12 cellular contexts compared by ENCODE assay signal in the genomic region with DNA sequence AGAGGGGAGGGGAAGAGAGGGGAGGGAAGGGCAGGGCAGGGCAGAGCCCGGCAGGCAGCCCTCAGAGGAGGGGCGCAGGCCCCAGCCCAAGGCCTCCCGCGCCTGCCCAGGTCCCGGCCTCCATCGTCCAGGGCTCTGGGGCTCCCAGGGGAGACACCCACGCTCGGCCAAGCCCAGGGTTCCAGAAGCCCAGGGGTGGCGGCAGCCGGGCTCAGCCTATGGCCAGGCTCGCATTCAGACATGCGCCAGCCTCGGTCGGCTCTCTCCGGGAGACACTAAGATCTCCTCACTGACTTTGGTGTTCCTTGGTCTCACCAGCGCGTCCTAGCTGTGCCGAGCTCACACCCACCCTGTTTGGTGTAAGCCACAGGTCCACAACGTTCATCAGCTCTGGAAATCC. TPM values are rescaled to one million over a fixed set of nuclear protein-coding genes. Genes with fewer than 3 reads are reported as not detected.
DNase-seq lines count a peak whose midpoint lies in the region; FAIRE-seq and TF ChIP-seq lines count a peak whose summit lies in the region.
"Had no signal": no experiment of that assay in that cellular context is flagged by ENCODE, and none has a peak within 500 bp of the region (broad histone marks: within the 10 kb centered on the region; RNA-seq: fewer than 3 reads in every experiment).

No MANE protein-coding gene starts in this region.

- FAIRE-seq in H1 (lab: Jason Lieb, UNC), result no peak
- FAIRE-seq: GM12878 had no signal

- no peak for TF ChIP-seq RAD21 in H1 (IDR thresholded peaks at IDR 0.05 in 1 of 2, conservative IDR thresholded peaks at IDR 0.05 in 1 of 2; ENCODE audit: low read depth in 2 of 2, low read length in 2 of 2)

- H3K4me3 ChIP-seq in H1 (ENCODE audit: extremely low read depth in 1 of 4, insufficient read depth in 2 of 4, low read depth in 3 of 4, low read length in 4 of 4) (no peak overlapping the region), trophoblast cell (ENCODE audit: low read depth, low read length) (no peak overlapping the region)
- H3K4me3 ChIP-seq: body of pancreas, GM12878 had no signal

- H3K18ac ChIP-seq in H1 (ENCODE audit: extremely low read depth, low read length) (no peak overlapping the region), trophoblast cell (ENCODE audit: low read length) (no peak overlapping the region)

- no peak overlapping the region for H4K5ac ChIP-seq in H1 (ENCODE audit: insufficient read length, low read depth, low read length)

- H2AFZ ChIP-seq in H1 (ENCODE audit: low read length), result no peak overlapping the region
- H2AFZ ChIP-seq in trophoblast cell (ENCODE audit: insufficient read depth, low read length, poor library complexity), result no peak overlapping the region

- H4K12ac ChIP-seq in trophoblast cell (ENCODE audit: low read depth, low read length), result no peak overlapping the region

- peaks cover 22% of the 10 kb centered on the region for H3K27me3 Mint-ChIP-seq in T-helper 1 cell treated with Interleukin-12 subunit alpha and Interleukin-12 subunit beta and Interleukin-4 antibody, amounts not matched to agents 30 μg/mL and 1 μg/mL, for 36 hours (ENCODE audit: low read depth)

- no peak for TF ChIP-seq CTCF in H1 (IDR thresholded peaks at IDR 0.05; ENCODE audit: control extremely low read depth in 1 of 3, insufficient read depth in 1 of 3, low read depth in 1 of 3, low read length in 3 of 3)

- H3K36me3 ChIP-seq in H1 (ENCODE audit: control insufficient read depth in 2 of 4, insufficient read depth in 4 of 4, low read length in 3 of 4) (no peaks in the 10 kb centered on the region; a peak in 1 of 8 replicates), trophoblast cell (ENCODE audit: control insufficient read depth in 1 of 2, insufficient read depth in 2 of 2, low read length in 2 of 2) (no peaks in the 10 kb centered on the region)

- H3K4me1 Mint-ChIP-seq in T-helper 1 cell treated with Interleukin-12 subunit alpha and Interleukin-12 subunit beta and Interleukin-4 antibody, amounts not matched to agents 30 μg/mL and 1 μg/mL, for 36 hours (ENCODE audit: low read depth), result peaks cover 2% of the 10 kb centered on the region

- H3K79me1 ChIP-seq in H1 (ENCODE audit: low read depth, low read length) (no peaks in the 10 kb centered on the region), trophoblast cell (ENCODE audit: low read length) (peaks cover 42% of the 10 kb centered on the region)

- no peak overlapping the region for H3K27ac ChIP-seq in H1 (ENCODE audit: low read depth, low read length)
- no peak overlapping the region for H3K27ac ChIP-seq in trophoblast cell (ENCODE audit: low read depth, low read length)

- H3K4me1 ChIP-seq in H1 (replicated peaks in 1 of 4; ENCODE audit: control insufficient read depth in 3 of 4, insufficient read depth in 4 of 4, low read length in 3 of 4) (peaks cover 0 to 43% (median 27%) of the 10 kb centered on the region in 4 experiments; a peak in 6 of 7 replicates), trophoblast cell (ENCODE audit: control insufficient read depth in 1 of 2, insufficient read depth in 2 of 2, low read length in 2 of 2) (peaks cover 45 to 48% of the 10 kb centered on the region in 2 experiments)

- no peak overlapping the region for H3K4me2 ChIP-seq in H1 (ENCODE audit: insufficient read depth in 1 of 2, low read depth in 2 of 2, low read length in 2 of 2)
- no peak overlapping the region for H3K4me2 ChIP-seq in trophoblast cell (ENCODE audit: low read length)

- no peaks in the 10 kb centered on the region for H3K79me2 ChIP-seq in H1 (ENCODE audit: control insufficient read depth in 1 of 2, insufficient read depth in 2 of 2, low read length in 2 of 2)
- peaks cover 11% of the 10 kb centered on the region for H3K79me2 ChIP-seq in trophoblast cell (ENCODE audit: control insufficient read depth, insufficient read depth, low read length, poor library complexity)

- no peak overlapping the region for H3K23ac ChIP-seq in H1 (ENCODE audit: insufficient read length)
- no peak overlapping the region for H3K23ac ChIP-seq in trophoblast cell (ENCODE audit: low read length)

- no peak overlapping the region for H3K14ac ChIP-seq in H1 (ENCODE audit: insufficient read length)
- no peak overlapping the region for H3K14ac ChIP-seq in trophoblast cell (ENCODE audit: low read length)

- H2BK20ac ChIP-seq in H1 (ENCODE audit: low read length), result 0 out of 2 replicates have a peak overlapping the region, but pooled peaks have one; percentile 3

- no peak overlapping the region for H2BK12ac ChIP-seq in H1 (ENCODE audit: low read depth, low read length)
- H2BK12ac ChIP-seq in trophoblast cell (ENCODE audit: low read length), result peak overlapping the region; percentile 41

- H3K4ac ChIP-seq in H1 (replicated peaks; ENCODE audit: insufficient read length, low read depth, low read length) (no peak overlapping the region), trophoblast cell (ENCODE audit: low read depth, low read length) (no peak overlapping the region)

- H3K9me3 ChIP-seq in H1 (ENCODE audit: insufficient read depth in 2 of 2, low read depth in 1 of 2, low read length in 1 of 2), result peaks cover 0 to 3% of the 10 kb centered on the region in 2 experiments; a peak in 1 of 4 replicates
- no peaks in the 10 kb centered on the region for H3K9me3 ChIP-seq in trophoblast cell (ENCODE audit: insufficient read depth, low read depth, low read length)
- H3K9me3 ChIP-seq: body of pancreas had no signal

- H4K20me1 ChIP-seq in H1 (replicated peaks in 1 of 2; ENCODE audit: control insufficient read depth in 1 of 2, insufficient read depth in 2 of 2, low read length in 2 of 2), result no peaks in the 10 kb centered on the region

- H4K91ac ChIP-seq in H1 (replicated peaks; ENCODE audit: insufficient read length, low read length), result peak overlapping the region; percentile 36
- peak overlapping the region; percentile 8 for H4K91ac ChIP-seq in trophoblast cell (ENCODE audit: low read depth, low read length)

- no peaks in the 10 kb centered on the region for H3K9me3 Mint-ChIP-seq in T-helper 1 cell treated with Interleukin-12 subunit alpha and Interleukin-12 subunit beta and Interleukin-4 antibody, amounts not matched to agents 30 μg/mL and 1 μg/mL, for 36 hours

- H3K27ac Mint-ChIP-seq in T-helper 1 cell treated with Interleukin-12 subunit alpha and Interleukin-12 subunit beta and Interleukin-4 antibody, amounts not matched to agents 30 μg/mL and 1 μg/mL, for 36 hours, result peak overlapping the region; percentile 0

- no peak overlapping the region for H2BK120ac ChIP-seq in H1 (replicated peaks; ENCODE audit: low read depth, low read length)
- peak overlapping the region; percentile 8 for H2BK120ac ChIP-seq in trophoblast cell (ENCODE audit: insufficient read depth, low read length, poor library complexity)

- TF ChIP-seq EP300 in H1 (IDR thresholded peaks at IDR 0.05; ENCODE audit: borderline replicate concordance in 1 of 2, low read depth in 2 of 2, low read length in 2 of 2), result no peak

- peak overlapping the region; percentile 7 for H3K4me3 Mint-ChIP-seq in T-helper 1 cell treated with Interleukin-12 subunit alpha and Interleukin-12 subunit beta and Interleukin-4 antibody, amounts not matched to agents 30 μg/mL and 1 μg/mL, for 36 hours

- H3K56ac ChIP-seq in H1 (replicated peaks; ENCODE audit: insufficient read length, low read depth, low read length), result no peak overlapping the region

- H3K27me3 ChIP-seq in H1 (replicated peaks in 1 of 4; ENCODE audit: control insufficient read depth in 3 of 4, extremely low read depth in 1 of 4, insufficient read depth in 3 of 4, low read length in 3 of 4) (no peaks in the 10 kb centered on the region), trophoblast cell (ENCODE audit: insufficient read depth, low read length) (no peaks in the 10 kb centered on the region)
- H3K27me3 ChIP-seq: body of pancreas had no signal

- DNase-seq in T-helper 1 cell, result no peak
- DNase-seq in H1 (ENCODE audit: low read depth in 1 of 2, low spot score in 2 of 2), result no peak
- DNase-seq in trophoblast cell, result peak in 1 of 2 donors; percentile 19
- no peak for DNase-seq in NCI-H1930 (lab: John Stamatoyannopoulos, UW)
- no peak for DNase-seq in DMS79 (lab: John Stamatoyannopoulos, UW)
- DNase-seq: body of pancreas, Karpas-422, NCI-H2107 had no signal

- no peak for TF ChIP-seq POLR2A in H1 (IDR thresholded peaks at IDR 0.05; ENCODE audit: control extremely low read depth in 1 of 2, low read depth in 2 of 2, low read length in 2 of 2)

- H4K8ac ChIP-seq in H1 (ENCODE audit: extremely low read depth, insufficient read depth, low read length) (no peak overlapping the region), trophoblast cell (ENCODE audit: low read depth, low read length) (no peak overlapping the region)

- H3K36me3 Mint-ChIP-seq in T-helper 1 cell treated with Interleukin-12 subunit alpha and Interleukin-12 subunit beta and Interleukin-4 antibody, amounts not matched to agents 30 μg/mL and 1 μg/mL, for 36 hours (ENCODE audit: low read depth), result no peaks in the 10 kb centered on the region

- no peak overlapping the region; the same call in 1 of the 2 replicates for H2AK5ac ChIP-seq in H1 (ENCODE audit: low read depth, low read length)
- H2AK5ac ChIP-seq in trophoblast cell (ENCODE audit: low read length), result peak overlapping the region; percentile 84

- POLR2A ChIA-PET in H1 (lab: Charles Lee; ENCODE audit: partially characterized antibody), result interaction anchor here (0.9 to 22.9 kb wide), 11 partner anchors 8 to 149 kb away, joined by 3 to 515 read pairs (median 4); partner anchors contain the start of genes CCNL2 and MRPL20

- H3K23me2 ChIP-seq in H1 (ENCODE audit: low read depth, low read length), result peaks cover 6% of the 10 kb centered on the region; the same call in 1 of the 2 replicates

- peak overlapping the region; percentile 74; the same call in 1 of the 2 replicates for H2BK15ac ChIP-seq in H1 (ENCODE audit: low read length)

- H2BK5ac ChIP-seq in H1 (ENCODE audit: low read depth, low read length), result no peak overlapping the region
- no peak overlapping the region for H2BK5ac ChIP-seq in trophoblast cell (ENCODE audit: low read depth, low read length, poor library complexity)

- CTCF ChIA-PET in H1 (lab: Charles Lee; ENCODE audit: partially characterized antibody), result interaction anchor here (0.6 to 4.4 kb wide), 5 partner anchors 12 to 76 kb away, joined by 3 to 36 read pairs (median 3); no protein-coding TSS in a partner anchor

- 87% methylated on average over 13 of the region's 19 CpGs; no CpG with 5 or more reads in 1 of the 2 experiments for WGBS in H1 (ENCODE audit: extremely low coverage in 1 of 2, insufficient coverage in 1 of 2, insufficient read length in 1 of 2, insufficient replicate concordance in 2 of 2, low coverage in 1 of 2, low lambda C conversion rate in 2 of 2, missing lambda C conversion rate in 1 of 2), 2 experiments
- WGBS in trophoblast cell (ENCODE audit: extremely low coverage, insufficient coverage, insufficient read length), result no CpG with 5 or more reads among the region's 19 CpGs

- no peak overlapping the region for H3K9ac ChIP-seq in H1 (replicated peaks in 1 of 4; ENCODE audit: extremely low read depth in 1 of 4, low read depth in 3 of 4, low read length in 3 of 4)
- no peak overlapping the region for H3K9ac ChIP-seq in trophoblast cell (ENCODE audit: low read length)

RNA-seq across cellular contexts. Expression of gene ANKRD65, which starts 7.1 kb away (rescaled TPM):
- total RNA-seq in H1 (2021; fragmentation: NEBNext Ultra II Directional; extraction: Animal tissue kit (Norgen Biotek cat#: 25700)), result 1.8 and 2.2 TPM in 2 replicates
- polyA plus RNA-seq in H1 (2011; rRNA removed), result 1.7 and 2.0 TPM in 2 replicates
- 3.2 TPM for polyA plus RNA-seq in H1 (2011; cell fraction: cytosol; rRNA removed)
- 6.6 TPM for polyA plus RNA-seq in H1 (2011; cell fraction: nucleus; rRNA removed)
- 2.6 to 3.5 TPM (median 3.3 TPM) in 4 replicates for polyA plus RNA-seq in H1 (2012, experiment 1 of 2)
- 3.2 TPM for polyA plus RNA-seq in H1 (2012, experiment 2 of 2)
- 1.2 TPM for polyA plus RNA-seq in H1 (2013, experiment 1 of 2)
- polyA plus RNA-seq in H1 (2013, experiment 2 of 2), result 1.3 TPM
- 0.73 and 0.80 TPM in 2 replicates for polyA minus RNA-seq in H1 (2011; rRNA and poly(A)+ RNA removed)
- 1.7 TPM for polyA minus RNA-seq in H1 (2011; cell fraction: cytosol; rRNA and poly(A)+ RNA removed)
- polyA minus RNA-seq in H1 (2011; cell fraction: nucleus; rRNA and poly(A)+ RNA removed), result 2.2 TPM
- polyA plus RNA-seq in trophoblast cell (2013), result 3.1 and 3.5 TPM in 2 replicates
- total RNA-seq: A172, RPMI7951 had no signal

RNA-seq across cellular contexts. Expression of gene VWA1, which starts 7.3 kb away (rescaled TPM):
- 36.6 and 42.0 TPM in 2 replicates for total RNA-seq in H1 (2021; fragmentation: NEBNext Ultra II Directional; extraction: Animal tissue kit (Norgen Biotek cat#: 25700))
- polyA plus RNA-seq in H1 (2011; rRNA removed), result 16.0 and 19.5 TPM in 2 replicates
- polyA plus RNA-seq in H1 (2011; cell fraction: cytosol; rRNA removed), result 15.8 TPM
- 26.0 TPM for polyA plus RNA-seq in H1 (2011; cell fraction: nucleus; rRNA removed)
- polyA plus RNA-seq in H1 (2012, experiment 1 of 2), result 15.3 to 20.4 TPM (median 19.1 TPM) in 4 replicates
- 11.3 TPM for polyA plus RNA-seq in H1 (2012, experiment 2 of 2)
- polyA plus RNA-seq in H1 (2013, experiment 1 of 2), result 32.5 TPM
- 30.8 TPM for polyA plus RNA-seq in H1 (2013, experiment 2 of 2)
- polyA minus RNA-seq in H1 (2011; rRNA and poly(A)+ RNA removed), result 3.7 and 6.6 TPM in 2 replicates
- 13.1 TPM for polyA minus RNA-seq in H1 (2011; cell fraction: cytosol; rRNA and poly(A)+ RNA removed)
- 13.6 TPM for polyA minus RNA-seq in H1 (2011; cell fraction: nucleus; rRNA and poly(A)+ RNA removed)
- 66.1 and 71.8 TPM in 2 replicates for polyA plus RNA-seq in trophoblast cell (2013)

RNA-seq across cellular contexts. Expression of gene MRPL20, which starts 21.1 kb away (rescaled TPM):
- total RNA-seq in H1 (2021; fragmentation: NEBNext Ultra II Directional; extraction: Animal tissue kit (Norgen Biotek cat#: 25700)), result 126 and 130 TPM in 2 replicates
- polyA plus RNA-seq in H1 (2011; rRNA removed), result 138 and 151 TPM in 2 replicates
- polyA plus RNA-seq in H1 (2011; cell fraction: cytosol; rRNA removed), result 155 TPM
- 119 TPM for polyA plus RNA-seq in H1 (2011; cell fraction: nucleus; rRNA removed)
- polyA plus RNA-seq in H1 (2012, experiment 1 of 2), result 199 to 245 TPM (median 224 TPM) in 4 replicates
- 282 TPM for polyA plus RNA-seq in H1 (2012, experiment 2 of 2)
- polyA plus RNA-seq in H1 (2013, experiment 1 of 2), result 197 TPM
- 188 TPM for polyA plus RNA-seq in H1 (2013, experiment 2 of 2)
- 67.9 and 70.9 TPM in 2 replicates for polyA minus RNA-seq in H1 (2011; rRNA and poly(A)+ RNA removed)
- polyA minus RNA-seq in H1 (2011; cell fraction: cytosol; rRNA and poly(A)+ RNA removed), result 82.3 TPM
- polyA minus RNA-seq in H1 (2011; cell fraction: nucleus; rRNA and poly(A)+ RNA removed), result 51.4 TPM
- 147 and 153 TPM in 2 replicates for polyA plus RNA-seq in trophoblast cell (2013)

RNA-seq across cellular contexts. Expression of gene ATAD3C, which starts 21.3 kb away (rescaled TPM):
- total RNA-seq in H1 (2021; fragmentation: NEBNext Ultra II Directional; extraction: Animal tissue kit (Norgen Biotek cat#: 25700)), result 1.3 and 2.0 TPM in 2 replicates
- polyA plus RNA-seq in H1 (2011; rRNA removed), result 2.7 and 2.8 TPM in 2 replicates
- 2.3 TPM for polyA plus RNA-seq in H1 (2011; cell fraction: cytosol; rRNA removed)
- polyA plus RNA-seq in H1 (2011; cell fraction: nucleus; rRNA removed), result 10.7 TPM
- polyA plus RNA-seq in H1 (2012, experiment 1 of 2), result 3.1 to 5.1 TPM (median 3.8 TPM) in 4 replicates
- 1.9 TPM for polyA plus RNA-seq in H1 (2012, experiment 2 of 2)
- polyA plus RNA-seq in H1 (2013, experiment 1 of 2), result 1.1 TPM
- 0.74 TPM for polyA plus RNA-seq in H1 (2013, experiment 2 of 2)
- polyA minus RNA-seq in H1 (2011; rRNA and poly(A)+ RNA removed), result 0.57 and 0.88 TPM in 2 replicates
- 0.73 TPM for polyA minus RNA-seq in H1 (2011; cell fraction: cytosol; rRNA and poly(A)+ RNA removed)
- 3.2 TPM for polyA minus RNA-seq in H1 (2011; cell fraction: nucleus; rRNA and poly(A)+ RNA removed)
- polyA plus RNA-seq in trophoblast cell (2013), result 5.2 and 6.0 TPM in 2 replicates
- total RNA-seq: A172, RPMI7951 had no signal

RNA-seq across cellular contexts. Expression of gene CCNL2, which starts 29.0 kb away (rescaled TPM):
- total RNA-seq in H1 (2021; fragmentation: NEBNext Ultra II Directional; extraction: Animal tissue kit (Norgen Biotek cat#: 25700)), result 120 TPM in 2 replicates
- polyA plus RNA-seq in H1 (2011; rRNA removed), result 79.8 and 121 TPM in 2 replicates
- polyA plus RNA-seq in H1 (2011; cell fraction: cytosol; rRNA removed), result 153 TPM
- 606 TPM for polyA plus RNA-seq in H1 (2011; cell fraction: nucleus; rRNA removed)
- 111 to 127 TPM (median 117 TPM) in 4 replicates for polyA plus RNA-seq in H1 (2012, experiment 1 of 2)
- 46.7 TPM for polyA plus RNA-seq in H1 (2012, experiment 2 of 2)
- 109 TPM for polyA plus RNA-seq in H1 (2013, experiment 1 of 2)
- 91.9 TPM for polyA plus RNA-seq in H1 (2013, experiment 2 of 2)
- polyA minus RNA-seq in H1 (2011; rRNA and poly(A)+ RNA removed), result 66.3 and 81.1 TPM in 2 replicates
- polyA minus RNA-seq in H1 (2011; cell fraction: cytosol; rRNA and poly(A)+ RNA removed), result 48.5 TPM
- 142 TPM for polyA minus RNA-seq in H1 (2011; cell fraction: nucleus; rRNA and poly(A)+ RNA removed)
- polyA plus RNA-seq in trophoblast cell (2013), result 113 and 119 TPM in 2 replicates
